ENCODE assay signal across 10 cellular contexts in the genomic region with DNA sequence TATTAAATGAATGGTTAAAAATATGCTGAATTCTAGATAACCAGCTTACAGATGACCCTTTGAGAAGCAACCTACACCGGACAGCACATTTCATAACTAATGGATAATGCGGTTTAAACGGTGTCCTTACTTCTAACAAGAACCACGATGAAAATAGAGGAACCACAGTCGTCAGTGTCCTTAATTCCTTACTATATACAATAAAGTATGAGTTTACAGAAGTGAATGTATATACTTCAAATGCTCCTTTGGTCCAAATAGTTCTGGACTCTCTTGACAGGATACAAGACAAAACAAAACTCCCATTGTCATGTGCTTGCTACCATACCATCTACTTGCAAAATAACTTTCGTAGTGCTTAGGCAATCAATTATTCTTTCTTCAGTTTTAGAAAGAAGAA. TPM values are rescaled to one million over a fixed set of nuclear protein-coding genes. Genes with fewer than 3 reads are reported as not detected.
DNase-seq lines count a peak whose midpoint lies in the region; ATAC-seq and TF ChIP-seq lines count a peak whose summit lies in the region.
"Had no signal": no experiment of that assay in that cellular context is flagged by ENCODE, and none has a peak within 500 bp of the region (broad histone marks: within the 10 kb centered on the region; RNA-seq: fewer than 3 reads in every experiment).

No MANE protein-coding gene starts in this region.

- no peaks in the 10 kb centered on the region for H3K9me3 ChIP-seq in esophagus muscularis mucosa

- TF ChIP-seq EP300 in esophagus muscularis mucosa (IDR thresholded peaks at IDR 0.05): no peak

- H3K27ac Mint-ChIP-seq in activated T-cell treated with anti-CD3 and anti-CD28 coated beads, Interleukin-2, amount 50 U/mL, for 24 hours: peak overlapping the region; percentile 97
- peak overlapping the region; percentile 93 to 98 for H3K27ac Mint-ChIP-seq in stimulated activated naive CD8-positive, alpha-beta T cell treated with anti-CD3 and anti-CD28 coated beads, Interleukin-15, amount 100 ng/mL, for 72 hours

- TF ChIP-seq CTCF in esophagus muscularis mucosa (IDR thresholded peaks at IDR 0.05): no peak

- peaks cover 76% of the 10 kb centered on the region for H3K36me3 Mint-ChIP-seq in activated T-cell treated with anti-CD3 and anti-CD28 coated beads, Interleukin-2, amount 50 U/mL, for 24 hours (ENCODE audit: low read depth)
- H3K36me3 Mint-ChIP-seq: IgD-negative memory B cell had no signal

- H3K27me3 Mint-ChIP-seq in activated T-cell treated with anti-CD3 and anti-CD28 coated beads, Interleukin-2, amount 50 U/mL, for 24 hours: no peaks in the 10 kb centered on the region
- H3K27me3 Mint-ChIP-seq in stimulated activated naive CD8-positive, alpha-beta T cell treated with anti-CD3 and anti-CD28 coated beads, Interleukin-15, amount 100 ng/mL, for 72 hours: no peaks in the 10 kb centered on the region
- H3K27me3 Mint-ChIP-seq: IgD-negative memory B cell had no signal

- intact Hi-C loops in esophagus muscularis mucosa (cut with DNase I): loop anchor here (5.0 kb wide), 2 partner anchors 180 to 380 kb away; a partner anchor contains a TSS

- H3K4me3 Mint-ChIP-seq in activated T-cell treated with anti-CD3 and anti-CD28 coated beads, Interleukin-2, amount 50 U/mL, for 24 hours: peak overlapping the region; percentile 91
- peak overlapping the region; percentile 82 to 98 for H3K4me3 Mint-ChIP-seq in stimulated activated naive CD8-positive, alpha-beta T cell treated with anti-CD3 and anti-CD28 coated beads, Interleukin-15, amount 100 ng/mL, for 72 hours

- H3K27me3 ChIP-seq in esophagus muscularis mucosa: no peaks in the 10 kb centered on the region

- no peak overlapping the region for H3K27ac ChIP-seq in esophagus muscularis mucosa (replicated peaks in 1 of 4)

- no peak for DNase-seq in activated T-cell treated with anti-CD3 and anti-CD28 coated beads, Interleukin-2, amount 50 U/mL, for 24 hours
- DNase-seq in activated T-cell treated with anti-CD3 and anti-CD28 coated beads for 4 hours (no peak), SKM-1 (lab: John Stamatoyannopoulos, UW; ENCODE audit: unreplicated experiment) (peak; percentile 51), esophagus muscularis mucosa (ENCODE audit: extremely low spot score) (no peak), NCI-H1048 (lab: John Stamatoyannopoulos, UW) (no peak)
- DNase-seq in stimulated activated naive CD8-positive, alpha-beta T cell treated with anti-CD3 and anti-CD28 coated beads, Interleukin-15, amount 100 ng/mL, for 72 hours: no peak
- DNase-seq: H7 had no signal

- H3K4me3 ChIP-seq in esophagus muscularis mucosa: peak overlapping the region in 3 of 4 donors; percentile 78 to 85 (median 84)

- no peak for TF ChIP-seq POLR2A in esophagus muscularis mucosa (IDR thresholded peaks at IDR 0.05; ENCODE audit: low read depth)

- 78% methylated on average over 6 of the region's 6 CpGs for WGBS in esophagus muscularis mucosa

- H3K4me1 Mint-ChIP-seq in activated T-cell treated with anti-CD3 and anti-CD28 coated beads, Interleukin-2, amount 50 U/mL, for 24 hours (ENCODE audit: low read depth): peaks cover 54% of the 10 kb centered on the region
- H3K4me1 Mint-ChIP-seq in stimulated activated naive CD8-positive, alpha-beta T cell treated with anti-CD3 and anti-CD28 coated beads, Interleukin-15, amount 100 ng/mL, for 72 hours: peaks cover 62% of the 10 kb centered on the region

- H3K36me3 ChIP-seq in esophagus muscularis mucosa: peaks cover 0 to 2% (median 0%) of the 10 kb centered on the region in 4 donors

- peaks cover 4 to 70% (median 58%) of the 10 kb centered on the region in 4 donors for H3K4me1 ChIP-seq in esophagus muscularis mucosa

- H3K9me3 Mint-ChIP-seq in activated T-cell treated with anti-CD3 and anti-CD28 coated beads, Interleukin-2, amount 50 U/mL, for 24 hours: peaks cover 2% of the 10 kb centered on the region
- H3K9me3 Mint-ChIP-seq in stimulated activated naive CD8-positive, alpha-beta T cell treated with anti-CD3 and anti-CD28 coated beads, Interleukin-15, amount 100 ng/mL, for 72 hours: no peaks in the 10 kb centered on the region

- no peak for ATAC-seq in stimulated activated naive CD8-positive, alpha-beta T cell treated with anti-CD3 and anti-CD28 coated beads, Interleukin-15, amount 100 ng/mL, for 72 hours
- no peak for ATAC-seq in HG02970 (IDR thresholded peaks at IDR 0.05; ENCODE audit: low FRiP score, unreplicated experiment)
- no peak for ATAC-seq in HG03025 (IDR thresholded peaks at IDR 0.05; ENCODE audit: low FRiP score, unreplicated experiment)

RNA-seq across cellular contexts. Expression of a gene that starts 2.4 kb away (rescaled TPM):
- 1,000 to 10,000 TPM in 1 of 4 donors, 10 to 100 TPM in 3; 51.2 to 1,009 (median 95.4) TPM for total RNA-seq in esophagus muscularis mucosa
